In genomic region chr2:143034292-143035074, GRCh38 we compare ENCODE assay signal across 8 cellular contexts.
DNase-seq lines count a peak whose midpoint lies in the region; ATAC-seq and TF ChIP-seq lines count a peak whose summit lies in the region.

No MANE protein-coding gene starts in this region.

- H3K36me3 Mint-ChIP-seq in activated CD8-positive, alpha-beta T cell treated with anti-CD3 and anti-CD28 coated beads, Interleukin-2, amount 10 ng/mL, durations not matched to agents 7 days and 5 days (ENCODE audit: low read depth) = no peaks in the 10 kb centered on the region

- in situ Hi-C loops in transverse colon (cut with MboI; ENCODE audit: low pct_ligation_motif_present in 1 of 4, low pct_unique_long_range_greater_than_20kb in 1 of 4, low sequenced_read_pairs in 3 of 4) = no loop called here

- DNase-seq in Daoy (ENCODE audit: low read depth) (peak; percentile 56), HuH-7 (ENCODE audit: low spot score) (peak; percentile 30), NOMO-1 treated with DMSO at 0.1 percent for 48 hours (lab: John Stamatoyannopoulos, UW; ENCODE audit: unreplicated experiment) (peak; percentile 89), transverse colon (peak; percentile 56)
- peak; percentile 78 for DNase-seq in activated CD8-positive, alpha-beta T cell treated with anti-CD3 and anti-CD28 coated beads, Interleukin-2, amount 10 ng/mL, durations not matched to agents 7 days and 5 days

- H3K79me2 ChIP-seq in neural cell (replicated peaks; ENCODE audit: insufficient read depth, low read length) = no peaks in the 10 kb centered on the region

- no peaks in the 10 kb centered on the region for H3K36me3 ChIP-seq in neural cell (ENCODE audit: insufficient read depth, low read length)
- H3K36me3 ChIP-seq in transverse colon = no peaks in the 10 kb centered on the region

- H3K9me2 ChIP-seq in neural cell (ENCODE audit: insufficient read depth, low read length) = no peaks in the 10 kb centered on the region

- WGBS in transverse colon (ENCODE audit: low coverage in 1 of 2), 2 donors = 28 to 34% methylated on average over 4 to 5 of the region's 5 CpGs

- peak; percentile 87 for TF ChIP-seq RAD21 in neural cell (conservative IDR thresholded peaks at IDR 0.05)

- no peak overlapping the region for H3K4me3 ChIP-seq in neural cell (ENCODE audit: low read length)
- H3K4me3 ChIP-seq in transverse colon = no peak overlapping the region

- H3K27me3 ChIP-seq in neural cell (ENCODE audit: insufficient read depth, low read depth, low read length) = no peaks in the 10 kb centered on the region
- H3K27me3 ChIP-seq in transverse colon = no peaks in the 10 kb centered on the region

- H3K4me1 Mint-ChIP-seq in activated CD8-positive, alpha-beta T cell treated with anti-CD3 and anti-CD28 coated beads, Interleukin-2, amount 10 ng/mL, durations not matched to agents 7 days and 5 days (ENCODE audit: low read depth) = peaks cover 8% of the 10 kb centered on the region

- CTCF ChIA-PET in activated CD8-positive, alpha-beta T cell treated with anti-CD3 and anti-CD28 coated beads, Interleukin-2, amount 10 ng/mL, durations not matched to agents 7 days and 5 days (lab: Charles Lee) = interaction anchor here (0.7 to 2.8 kb wide), 31 partner anchors 9 to 654 kb away, joined by 3 to 18 read pairs (median 4); no protein-coding TSS in a partner anchor

- H3K27me3 Mint-ChIP-seq in activated CD8-positive, alpha-beta T cell treated with anti-CD3 and anti-CD28 coated beads, Interleukin-2, amount 10 ng/mL, durations not matched to agents 7 days and 5 days (ENCODE audit: low read depth) = peaks cover 6% of the 10 kb centered on the region

- intact Hi-C loops in transverse colon (cut with DNase I; ENCODE audit: low total_unique reads) = no loop called here

- H3K9me3 ChIP-seq in neural cell (ENCODE audit: low read length) (no peaks in the 10 kb centered on the region), transverse colon (no peaks in the 10 kb centered on the region)

- H3F3A ChIP-seq in neural cell (ENCODE audit: insufficient read depth, low read length, poor library complexity, severe bottlenecking) = no peaks in the 10 kb centered on the region

- TF ChIP-seq EP300 in neural cell (conservative IDR thresholded peaks at IDR 0.05; ENCODE audit: poor library complexity, severe bottlenecking) = no peak
- TF ChIP-seq EP300 in transverse colon (IDR thresholded peaks at IDR 0.05; ENCODE audit: low read depth) = no peak

- H3K4me1 ChIP-seq in transverse colon = peaks cover 0 to 3% (median 0%) of the 10 kb centered on the region in 4 donors

- H3K4me3 Mint-ChIP-seq in activated CD8-positive, alpha-beta T cell treated with anti-CD3 and anti-CD28 coated beads, Interleukin-2, amount 10 ng/mL, durations not matched to agents 7 days and 5 days = no peak overlapping the region

- TF ChIP-seq CTCF in neural cell (IDR thresholded peaks at IDR 0.05; ENCODE audit: poor library complexity, severe bottlenecking) = peak; percentile 99
- TF ChIP-seq CTCF in transverse colon (IDR thresholded peaks at IDR 0.05) = peak; percentile 88 to 97 (median 92)

- H3K4me2 ChIP-seq in neural cell (ENCODE audit: low read length) = no peak overlapping the region

- H2AFZ ChIP-seq in neural cell (ENCODE audit: low read depth, low read length) = no peak overlapping the region

- no peak for TF ChIP-seq POLR2A in transverse colon (IDR thresholded peaks at IDR 0.05)

- no peak overlapping the region for H3K27ac Mint-ChIP-seq in activated CD8-positive, alpha-beta T cell treated with anti-CD3 and anti-CD28 coated beads, Interleukin-2, amount 10 ng/mL, durations not matched to agents 7 days and 5 days

- H4K20me1 ChIP-seq in neural cell (ENCODE audit: insufficient read depth) = no peaks in the 10 kb centered on the region

- no peak overlapping the region for H3K27ac ChIP-seq in neural cell (ENCODE audit: low read length)
- H3K27ac ChIP-seq in transverse colon = no peak overlapping the region

- no peak overlapping the region for H3K9ac ChIP-seq in neural cell (ENCODE audit: low read length)

- ATAC-seq in GM21576 (IDR thresholded peaks at IDR 0.05; ENCODE audit: unreplicated experiment) (peak; percentile 88), esophagus mucosa (peak; percentile 96)
- ATAC-seq in activated CD8-positive, alpha-beta T cell treated with anti-CD3 and anti-CD28 coated beads, Interleukin-2, amount 10 ng/mL, durations not matched to agents 7 days and 5 days = peak; percentile 88

- H3K9me3 Mint-ChIP-seq in activated CD8-positive, alpha-beta T cell treated with anti-CD3 and anti-CD28 coated beads, Interleukin-2, amount 10 ng/mL, durations not matched to agents 7 days and 5 days (ENCODE audit: insufficient read depth) = no peaks in the 10 kb centered on the region

- POLR2A ChIA-PET in activated CD8-positive, alpha-beta T cell treated with anti-CD3 and anti-CD28 coated beads, Interleukin-2, amount 10 ng/mL, durations not matched to agents 7 days and 5 days (lab: Charles Lee) = interaction anchor here (1.2 kb wide), 1 partner anchor 13 kb away, joined by 3 read pairs; no protein-coding TSS in a partner anchor

TF ChIP-seq in neural cell, 6 proteins besides CTCF, POLR2A, EP300 and RAD21:
- TF ChIP-seq MXI1 (conservative IDR thresholded peaks at IDR 0.05; ENCODE audit: poor library complexity, severe bottlenecking) (no peak), SMC3 (conservative IDR thresholded peaks at IDR 0.05; ENCODE audit: poor library complexity) (peak; percentile 94)

Comparison
In these comparisons a context has a peak if more than half of its experiments do, and no peak if none do; other contexts are left out.
1. DNase-seq: peak in every context shown above with its lines; median percentile 89 in NOMO-1 treated with DMSO at 0.1 percent for 48 hours; 78 in activated CD8-positive, alpha-beta T cell treated with anti-CD3 and anti-CD28 coated beads, Interleukin-2, amount 10 ng/mL, durations not matched to agents 7 days and 5 days; 56 in Daoy; 56 in transverse colon; 30 in HuH-7.